Comparison of ENCODE assay signal across 1 cellular context in the genomic region with DNA sequence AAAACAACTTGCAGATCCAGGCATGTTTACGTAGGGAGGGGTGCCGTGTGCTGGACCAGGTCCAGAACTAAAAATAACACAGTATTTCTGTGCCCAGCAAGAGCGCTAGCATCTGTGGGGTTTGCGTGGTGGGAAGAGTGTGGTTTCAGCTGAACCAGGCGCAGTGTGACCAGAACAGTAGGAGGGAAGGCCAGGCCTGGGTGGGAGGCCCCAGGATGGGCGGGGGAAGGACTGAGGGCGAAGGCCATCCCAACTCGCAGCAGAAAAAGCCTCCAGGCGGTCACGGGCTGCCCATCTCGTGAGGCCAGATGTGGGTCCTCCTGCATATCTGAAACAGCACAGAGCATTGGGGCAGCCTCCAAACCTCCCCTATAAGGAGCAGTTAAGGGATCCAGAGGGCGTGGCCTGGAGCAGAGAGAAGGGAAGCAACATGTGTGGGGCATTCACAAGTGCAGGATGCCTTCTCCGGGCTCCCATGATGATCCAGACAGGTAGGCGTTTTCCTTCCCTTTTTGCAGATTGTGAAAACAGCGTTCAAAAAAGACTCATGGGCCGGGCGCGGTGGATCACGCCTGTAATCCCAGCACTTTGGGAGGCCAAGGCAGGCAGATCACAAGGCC.
A peak's percentile ranks its signal among the peaks of the same experiment; 100 is the strongest.
TF ChIP-seq lines count a peak whose summit lies in the region.

No MANE protein-coding gene starts in this region.

TF ChIP-seq in HepG2, 621 proteins besides CTCF, POLR2A, EP300 and RAD21 (continued from another document and continues in another):
- TF ChIP-seq SRSF4 (IDR thresholded peaks at IDR 0.05; ENCODE audit: low read depth, low read length, poor library complexity, severe bottlenecking) = no peak
- TF ChIP-seq SMAD3 (CRISPR knock-in tag; IDR thresholded peaks at IDR 0.05) = no peak
- no peak for TF ChIP-seq ZNF564 (CRISPR knock-in tag; IDR thresholded peaks at IDR 0.05)
- no peak for TF ChIP-seq CEBPB (IDR thresholded peaks at IDR 0.05; ENCODE audit: borderline replicate concordance, low read depth, low read length)
- TF ChIP-seq SMAD1 (CRISPR knock-in tag; IDR thresholded peaks at IDR 0.05; ENCODE audit: borderline replicate concordance, low read depth) = no peak
- TF ChIP-seq, protein P1, sequence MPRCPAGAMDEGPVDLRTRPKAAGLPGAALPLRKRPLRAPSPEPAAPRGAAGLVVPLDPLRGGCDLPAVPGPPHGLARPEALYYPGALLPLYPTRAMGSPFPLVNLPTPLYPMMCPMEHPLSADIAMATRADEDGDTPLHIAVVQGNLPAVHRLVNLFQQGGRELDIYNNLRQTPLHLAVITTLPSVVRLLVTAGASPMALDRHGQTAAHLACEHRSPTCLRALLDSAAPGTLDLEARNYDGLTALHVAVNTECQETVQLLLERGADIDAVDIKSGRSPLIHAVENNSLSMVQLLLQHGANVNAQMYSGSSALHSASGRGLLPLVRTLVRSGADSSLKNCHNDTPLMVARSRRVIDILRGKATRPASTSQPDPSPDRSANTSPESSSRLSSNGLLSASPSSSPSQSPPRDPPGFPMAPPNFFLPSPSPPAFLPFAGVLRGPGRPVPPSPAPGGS (CRISPR knock-in tag; IDR thresholded peaks at IDR 0.05) = peak; percentile 31; the same call in 1 of the 2 replicates
- TF ChIP-seq, protein P2, sequence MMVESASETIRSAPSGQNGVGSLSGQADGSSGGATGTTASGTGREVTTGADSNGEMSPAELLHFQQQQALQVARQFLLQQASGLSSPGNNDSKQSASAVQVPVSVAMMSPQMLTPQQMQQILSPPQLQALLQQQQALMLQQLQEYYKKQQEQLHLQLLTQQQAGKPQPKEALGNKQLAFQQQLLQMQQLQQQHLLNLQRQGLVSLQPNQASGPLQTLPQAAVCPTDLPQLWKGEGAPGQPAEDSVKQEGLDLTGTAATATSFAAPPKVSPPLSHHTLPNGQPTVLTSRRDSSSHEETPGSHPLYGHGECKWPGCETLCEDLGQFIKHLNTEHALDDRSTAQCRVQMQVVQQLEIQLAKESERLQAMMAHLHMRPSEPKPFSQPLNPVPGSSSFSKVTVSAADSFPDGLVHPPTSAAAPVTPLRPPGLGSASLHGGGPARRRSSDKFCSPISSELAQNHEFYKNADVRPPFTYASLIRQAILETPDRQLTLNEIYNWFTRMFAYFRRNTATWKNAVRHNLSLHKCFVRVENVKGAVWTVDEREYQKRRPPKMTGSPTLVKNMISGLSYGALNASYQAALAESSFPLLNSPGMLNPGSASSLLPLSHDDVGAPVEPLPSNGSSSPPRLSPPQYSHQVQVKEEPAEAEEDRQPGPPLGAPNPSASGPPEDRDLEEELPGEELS (CRISPR knock-in tag; IDR thresholded peaks at IDR 0.05) = peak; percentile 49; the same call in 1 of the 2 replicates
- TF ChIP-seq ZNF451 (CRISPR knock-in tag; IDR thresholded peaks at IDR 0.05) = no peak
- no peak for TF ChIP-seq ZNF354B (CRISPR knock-in tag; IDR thresholded peaks at IDR 0.05)
- TF ChIP-seq, protein P3, sequence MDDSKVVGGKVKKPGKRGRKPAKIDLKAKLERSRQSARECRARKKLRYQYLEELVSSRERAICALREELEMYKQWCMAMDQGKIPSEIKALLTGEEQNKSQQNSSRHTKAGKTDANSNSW (CRISPR knock-in tag; IDR thresholded peaks at IDR 0.05; ENCODE audit: borderline replicate concordance) = no peak; the same call in 1 of the 2 replicates
- no peak for TF ChIP-seq ZFP82 (CRISPR knock-in tag; IDR thresholded peaks at IDR 0.05; ENCODE audit: borderline replicate concordance)
- peak; percentile 43; the same call in 1 of the 2 replicates for TF ChIP-seq ZMYM4 (CRISPR knock-in tag; IDR thresholded peaks at IDR 0.05)
- TF ChIP-seq ZNF549 (CRISPR knock-in tag; IDR thresholded peaks at IDR 0.05) = no peak
- TF ChIP-seq SRF (IDR thresholded peaks at IDR 0.05; ENCODE audit: low read depth, low read length) = no peak
- no peak for TF ChIP-seq HHEX (CRISPR knock-in tag; IDR thresholded peaks at IDR 0.05)
- TF ChIP-seq, protein P4, sequence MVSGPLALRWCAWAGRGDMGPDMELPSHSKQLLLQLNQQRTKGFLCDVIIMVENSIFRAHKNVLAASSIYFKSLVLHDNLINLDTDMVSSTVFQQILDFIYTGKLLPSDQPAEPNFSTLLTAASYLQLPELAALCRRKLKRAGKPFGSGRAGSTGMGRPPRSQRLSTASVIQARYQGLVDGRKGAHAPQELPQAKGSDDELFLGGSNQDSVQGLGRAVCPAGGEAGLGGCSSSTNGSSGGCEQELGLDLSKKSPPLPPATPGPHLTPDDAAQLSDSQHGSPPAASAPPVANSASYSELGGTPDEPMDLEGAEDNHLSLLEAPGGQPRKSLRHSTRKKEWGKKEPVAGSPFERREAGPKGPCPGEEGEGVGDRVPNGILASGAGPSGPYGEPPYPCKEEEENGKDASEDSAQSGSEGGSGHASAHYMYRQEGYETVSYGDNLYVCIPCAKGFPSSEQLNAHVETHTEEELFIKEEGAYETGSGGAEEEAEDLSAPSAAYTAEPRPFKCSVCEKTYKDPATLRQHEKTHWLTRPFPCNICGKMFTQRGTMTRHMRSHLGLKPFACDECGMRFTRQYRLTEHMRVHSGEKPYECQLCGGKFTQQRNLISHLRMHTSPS (CRISPR knock-in tag; IDR thresholded peaks at IDR 0.05; ENCODE audit: low read depth) = no peak
- no peak for TF ChIP-seq CENPX (CRISPR knock-in tag; IDR thresholded peaks at IDR 0.05)
- TF ChIP-seq KAT8 (CRISPR knock-in tag; IDR thresholded peaks at IDR 0.05) = no peak
- no peak for TF ChIP-seq SP140L (CRISPR knock-in tag; IDR thresholded peaks at IDR 0.05; ENCODE audit: borderline replicate concordance)
- TF ChIP-seq ZNF264 (CRISPR knock-in tag; IDR thresholded peaks at IDR 0.05) = no peak
- TF ChIP-seq HOXA9 (CRISPR knock-in tag; IDR thresholded peaks at IDR 0.05; ENCODE audit: borderline replicate concordance) = no peak
- no peak for TF ChIP-seq SRSF9 (IDR thresholded peaks at IDR 0.05; ENCODE audit: borderline replicate concordance, insufficient read depth, low read depth, low read length, poor library complexity, severe bottlenecking)
- TF ChIP-seq RARA (CRISPR knock-in tag; IDR thresholded peaks at IDR 0.05) = peak; percentile 38; the same call in 1 of the 2 replicates
- peak; percentile 81; the same call in 1 of the 2 replicates for TF ChIP-seq MEF2D (CRISPR knock-in tag; IDR thresholded peaks at IDR 0.05)
- no peak for TF ChIP-seq RCOR2 (CRISPR knock-in tag; IDR thresholded peaks at IDR 0.05)
- TF ChIP-seq, protein P5, sequence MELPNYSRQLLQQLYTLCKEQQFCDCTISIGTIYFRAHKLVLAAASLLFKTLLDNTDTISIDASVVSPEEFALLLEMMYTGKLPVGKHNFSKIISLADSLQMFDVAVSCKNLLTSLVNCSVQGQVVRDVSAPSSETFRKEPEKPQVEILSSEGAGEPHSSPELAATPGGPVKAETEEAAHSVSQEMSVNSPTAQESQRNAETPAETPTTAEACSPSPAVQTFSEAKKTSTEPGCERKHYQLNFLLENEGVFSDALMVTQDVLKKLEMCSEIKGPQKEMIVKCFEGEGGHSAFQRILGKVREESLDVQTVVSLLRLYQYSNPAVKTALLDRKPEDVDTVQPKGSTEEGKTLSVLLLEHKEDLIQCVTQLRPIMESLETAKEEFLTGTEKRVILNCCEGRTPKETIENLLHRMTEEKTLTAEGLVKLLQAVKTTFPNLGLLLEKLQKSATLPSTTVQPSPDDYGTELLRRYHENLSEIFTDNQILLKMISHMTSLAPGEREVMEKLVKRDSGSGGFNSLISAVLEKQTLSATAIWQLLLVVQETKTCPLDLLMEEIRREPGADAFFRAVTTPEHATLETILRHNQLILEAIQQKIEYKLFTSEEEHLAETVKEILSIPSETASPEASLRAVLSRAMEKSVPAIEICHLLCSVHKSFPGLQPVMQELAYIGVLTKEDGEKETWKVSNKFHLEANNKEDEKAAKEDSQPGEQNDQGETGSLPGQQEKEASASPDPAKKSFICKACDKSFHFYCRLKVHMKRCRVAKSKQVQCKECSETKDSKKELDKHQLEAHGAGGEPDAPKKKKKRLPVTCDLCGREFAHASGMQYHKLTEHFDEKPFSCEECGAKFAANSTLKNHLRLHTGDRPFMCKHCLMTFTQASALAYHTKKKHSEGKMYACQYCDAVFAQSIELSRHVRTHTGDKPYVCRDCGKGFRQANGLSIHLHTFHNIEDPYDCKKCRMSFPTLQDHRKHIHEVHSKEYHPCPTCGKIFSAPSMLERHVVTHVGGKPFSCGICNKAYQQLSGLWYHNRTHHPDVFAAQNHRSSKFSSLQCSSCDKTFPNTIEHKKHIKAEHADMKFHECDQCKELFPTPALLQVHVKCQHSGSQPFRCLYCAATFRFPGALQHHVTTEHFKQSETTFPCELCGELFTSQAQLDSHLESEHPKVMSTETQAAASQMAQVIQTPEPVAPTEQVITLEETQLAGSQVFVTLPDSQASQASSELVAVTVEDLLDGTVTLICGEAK (IDR thresholded peaks at IDR 0.05) = no peak
- TF ChIP-seq, protein P5 (CRISPR knock-in tag; IDR thresholded peaks at IDR 0.05) = no peak
- TF ChIP-seq FOSL2 (CRISPR knock-in tag; IDR thresholded peaks at IDR 0.05) = no peak; the same call in 1 of the 2 replicates
- TF ChIP-seq, protein P6, sequence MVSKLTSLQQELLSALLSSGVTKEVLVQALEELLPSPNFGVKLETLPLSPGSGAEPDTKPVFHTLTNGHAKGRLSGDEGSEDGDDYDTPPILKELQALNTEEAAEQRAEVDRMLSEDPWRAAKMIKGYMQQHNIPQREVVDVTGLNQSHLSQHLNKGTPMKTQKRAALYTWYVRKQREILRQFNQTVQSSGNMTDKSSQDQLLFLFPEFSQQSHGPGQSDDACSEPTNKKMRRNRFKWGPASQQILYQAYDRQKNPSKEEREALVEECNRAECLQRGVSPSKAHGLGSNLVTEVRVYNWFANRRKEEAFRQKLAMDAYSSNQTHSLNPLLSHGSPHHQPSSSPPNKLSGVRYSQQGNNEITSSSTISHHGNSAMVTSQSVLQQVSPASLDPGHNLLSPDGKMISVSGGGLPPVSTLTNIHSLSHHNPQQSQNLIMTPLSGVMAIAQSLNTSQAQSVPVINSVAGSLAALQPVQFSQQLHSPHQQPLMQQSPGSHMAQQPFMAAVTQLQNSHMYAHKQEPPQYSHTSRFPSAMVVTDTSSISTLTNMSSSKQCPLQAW (CRISPR knock-in tag; IDR thresholded peaks at IDR 0.05) = no peak
- no peak for TF ChIP-seq CBX5 (CRISPR knock-in tag; IDR thresholded peaks at IDR 0.05; ENCODE audit: borderline replicate concordance)
- TF ChIP-seq POGZ (CRISPR knock-in tag; IDR thresholded peaks at IDR 0.05) = no peak
- TF ChIP-seq, protein P7, sequence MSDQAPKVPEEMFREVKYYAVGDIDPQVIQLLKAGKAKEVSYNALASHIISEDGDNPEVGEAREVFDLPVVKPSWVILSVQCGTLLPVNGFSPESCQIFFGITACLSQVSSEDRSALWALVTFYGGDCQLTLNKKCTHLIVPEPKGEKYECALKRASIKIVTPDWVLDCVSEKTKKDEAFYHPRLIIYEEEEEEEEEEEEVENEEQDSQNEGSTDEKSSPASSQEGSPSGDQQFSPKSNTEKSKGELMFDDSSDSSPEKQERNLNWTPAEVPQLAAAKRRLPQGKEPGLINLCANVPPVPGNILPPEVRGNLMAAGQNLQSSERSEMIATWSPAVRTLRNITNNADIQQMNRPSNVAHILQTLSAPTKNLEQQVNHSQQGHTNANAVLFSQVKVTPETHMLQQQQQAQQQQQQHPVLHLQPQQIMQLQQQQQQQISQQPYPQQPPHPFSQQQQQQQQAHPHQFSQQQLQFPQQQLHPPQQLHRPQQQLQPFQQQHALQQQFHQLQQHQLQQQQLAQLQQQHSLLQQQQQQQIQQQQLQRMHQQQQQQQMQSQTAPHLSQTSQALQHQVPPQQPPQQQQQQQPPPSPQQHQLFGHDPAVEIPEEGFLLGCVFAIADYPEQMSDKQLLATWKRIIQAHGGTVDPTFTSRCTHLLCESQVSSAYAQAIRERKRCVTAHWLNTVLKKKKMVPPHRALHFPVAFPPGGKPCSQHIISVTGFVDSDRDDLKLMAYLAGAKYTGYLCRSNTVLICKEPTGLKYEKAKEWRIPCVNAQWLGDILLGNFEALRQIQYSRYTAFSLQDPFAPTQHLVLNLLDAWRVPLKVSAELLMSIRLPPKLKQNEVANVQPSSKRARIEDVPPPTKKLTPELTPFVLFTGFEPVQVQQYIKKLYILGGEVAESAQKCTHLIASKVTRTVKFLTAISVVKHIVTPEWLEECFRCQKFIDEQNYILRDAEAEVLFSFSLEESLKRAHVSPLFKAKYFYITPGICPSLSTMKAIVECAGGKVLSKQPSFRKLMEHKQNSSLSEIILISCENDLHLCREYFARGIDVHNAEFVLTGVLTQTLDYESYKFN (CRISPR knock-in tag; conservative IDR thresholded peaks at IDR 0.05) = peak; percentile 57; the same call in 1 of the 2 replicates
- TF ChIP-seq CREB1 (IDR thresholded peaks at IDR 0.05) = no peak
- no peak for TF ChIP-seq CREB1 (CRISPR knock-in tag; IDR thresholded peaks at IDR 0.05)
- TF ChIP-seq ZNF432 (CRISPR knock-in tag; IDR thresholded peaks at IDR 0.05; ENCODE audit: borderline replicate concordance) = no peak
- no peak for TF ChIP-seq SRSF1 (optimal IDR thresholded peaks at IDR 0.05; ENCODE audit: low read depth, low read length)
- TF ChIP-seq CREM (IDR thresholded peaks at IDR 0.05) = 0 out of 2 replicates have a peak, but pooled peaks have one; percentile 7
- TF ChIP-seq CREM (CRISPR knock-in tag; IDR thresholded peaks at IDR 0.05) = no peak
- no peak for TF ChIP-seq TCF12 (IDR thresholded peaks at IDR 0.05)
- TF ChIP-seq TCF12 (CRISPR knock-in tag; IDR thresholded peaks at IDR 0.05) = no peak
- no peak for TF ChIP-seq NFE2L2 (IDR thresholded peaks at IDR 0.05; ENCODE audit: low read length)
- TF ChIP-seq RFXANK (CRISPR knock-in tag; IDR thresholded peaks at IDR 0.05) = no peak
- TF ChIP-seq ZNF737 (CRISPR knock-in tag; IDR thresholded peaks at IDR 0.05; ENCODE audit: borderline replicate concordance) = no peak
- TF ChIP-seq FOXP1 (IDR thresholded peaks at IDR 0.05) = no peak
- no peak; the same call in 1 of the 2 replicates for TF ChIP-seq FOXP1 (CRISPR knock-in tag; IDR thresholded peaks at IDR 0.05)
